ENCODE assay signal across 26 cellular contexts in the genomic region with DNA sequence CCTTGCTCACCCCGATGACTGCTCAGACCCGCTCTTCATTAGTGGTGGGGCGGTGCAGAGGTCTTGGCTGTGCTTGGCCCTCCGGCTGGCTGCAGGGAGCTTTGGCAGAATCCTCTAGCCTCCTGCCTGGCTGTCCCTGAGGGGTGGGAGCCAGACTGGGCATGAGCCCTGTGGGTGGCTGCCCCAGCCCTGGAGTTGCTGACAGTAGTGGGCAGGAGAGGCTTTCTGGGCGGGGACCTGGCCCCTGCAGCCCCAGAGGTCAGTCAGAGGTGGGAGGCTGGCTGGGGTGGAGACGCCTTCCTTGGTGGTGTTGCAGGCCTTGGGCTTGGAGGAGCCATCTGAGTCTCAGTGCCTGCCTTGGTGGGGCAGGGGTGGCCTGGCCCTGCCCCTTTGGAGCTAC.
"Had no signal": no experiment of that assay in that cellular context is flagged by ENCODE, and none has a peak within 500 bp of the region (broad histone marks: within the 10 kb centered on the region; RNA-seq: fewer than 3 reads in every experiment).

No MANE protein-coding gene starts in this region.

- ATAC-seq: activated CD8-positive, alpha-beta memory T cell treated with anti-CD3 and anti-CD28 coated beads, Interleukin-2, amount 10 ng/mL, durations not matched to agents 7 days and 5 days; body of pancreas had no signal

- H3K27ac Mint-ChIP-seq: activated CD8-positive, alpha-beta memory T cell treated with anti-CD3 and anti-CD28 coated beads, Interleukin-2, amount 10 ng/mL, durations not matched to agents 7 days and 5 days; activated naive CD4-positive, alpha-beta T cell treated with anti-CD3 and anti-CD28 coated beads, Interleukin-2, amount 50 U/mL, for 24 hours; activated T-cell treated with anti-CD3 and anti-CD28 coated beads, Interleukin-2, amount 50 U/mL, for 24 hours; activated T-helper 1 cell treated with anti-CD3 and anti-CD28 coated beads, Interleukin-12 subunit alpha, Interleukin-12 subunit beta, Interleukin-2, Interleukin-4 antibody, amounts not matched to agents 30 ng/mL and 10 ng/mL and 1 ng/mL, durations not matched to agents 14 hours and 24 hours and 36 hours had no signal

- H3K36me3 Mint-ChIP-seq: activated CD8-positive, alpha-beta memory T cell treated with anti-CD3 and anti-CD28 coated beads, Interleukin-2, amount 10 ng/mL, durations not matched to agents 7 days and 5 days; activated naive CD4-positive, alpha-beta T cell treated with anti-CD3 and anti-CD28 coated beads, Interleukin-2, amount 50 U/mL, for 24 hours had no signal

- H3K4me3 Mint-ChIP-seq: activated CD8-positive, alpha-beta memory T cell treated with anti-CD3 and anti-CD28 coated beads, Interleukin-2, amount 10 ng/mL, durations not matched to agents 7 days and 5 days; activated naive CD4-positive, alpha-beta T cell treated with anti-CD3 and anti-CD28 coated beads, Interleukin-2, amount 50 U/mL, for 24 hours; activated T-cell treated with anti-CD3 and anti-CD28 coated beads, Interleukin-2, amount 50 U/mL, for 24 hours; activated T-helper 1 cell treated with anti-CD3 and anti-CD28 coated beads, Interleukin-12 subunit alpha, Interleukin-12 subunit beta, Interleukin-2, Interleukin-4 antibody, amounts not matched to agents 30 ng/mL and 10 ng/mL and 1 ng/mL, durations not matched to agents 14 hours and 24 hours and 36 hours; central memory CD8-positive, alpha-beta T cell had no signal

- H3K4me1 ChIP-seq: body of pancreas, SJCRH30 had no signal

- DNase-seq: activated CD4-positive, alpha-beta T cell treated with anti-CD3 and anti-CD28 coated beads for 4 hours; activated CD4-positive, alpha-beta T cell treated with anti-CD3 and anti-CD28 coated beads, Interleukin-2, amount 50 U/mL, for 4 hours; activated CD8-positive, alpha-beta memory T cell treated with anti-CD3 and anti-CD28 coated beads, Interleukin-2, amount 10 ng/mL, durations not matched to agents 7 days and 5 days; activated effector memory CD4-positive, alpha-beta T cell treated with Interleukin-2 at 50 U/mL for 16 hours; activated naive CD4-positive, alpha-beta T cell; activated T-cell treated with anti-CD3 and anti-CD28 coated beads, Interleukin-2, amount 50 U/mL, for 24 hours; aorta; body of pancreas; Kasumi-1; KBM-7; NCI-H1092; NCI-H1417; NCI-H1930; NCI-H2171; NCI-H226; NCI-H526; NCI-H774; Right ventricle myocardium superior; RPMI8226; SJCRH30; SK-N-SH; T-helper 1 cell; WERI-Rb-1 had no signal

- H3K4me3 ChIP-seq: body of pancreas, SJCRH30 had no signal

- H3K4me1 Mint-ChIP-seq: activated CD8-positive, alpha-beta memory T cell treated with anti-CD3 and anti-CD28 coated beads, Interleukin-2, amount 10 ng/mL, durations not matched to agents 7 days and 5 days; central memory CD8-positive, alpha-beta T cell had no signal

- H3K27me3 Mint-ChIP-seq: activated CD8-positive, alpha-beta memory T cell treated with anti-CD3 and anti-CD28 coated beads, Interleukin-2, amount 10 ng/mL, durations not matched to agents 7 days and 5 days; activated naive CD4-positive, alpha-beta T cell treated with anti-CD3 and anti-CD28 coated beads, Interleukin-2, amount 50 U/mL, for 24 hours; activated T-cell treated with anti-CD3 and anti-CD28 coated beads, Interleukin-2, amount 50 U/mL, for 24 hours; central memory CD8-positive, alpha-beta T cell had no signal

- H3K9me3 Mint-ChIP-seq: activated naive CD4-positive, alpha-beta T cell treated with anti-CD3 and anti-CD28 coated beads, Interleukin-2, amount 50 U/mL, for 24 hours; activated T-cell treated with anti-CD3 and anti-CD28 coated beads, Interleukin-2, amount 50 U/mL, for 24 hours; activated T-helper 1 cell treated with anti-CD3 and anti-CD28 coated beads, Interleukin-12 subunit alpha, Interleukin-12 subunit beta, Interleukin-2, Interleukin-4 antibody, amounts not matched to agents 30 ng/mL and 10 ng/mL and 1 ng/mL, durations not matched to agents 14 hours and 24 hours and 36 hours; central memory CD8-positive, alpha-beta T cell had no signal

- H3K9me3 ChIP-seq: body of pancreas, SJCRH30, SK-N-SH had no signal

- H3K27ac ChIP-seq: body of pancreas, SJCRH30, WERI-Rb-1 had no signal

- H3K36me3 ChIP-seq: SJCRH30, WERI-Rb-1 had no signal

- H3K27me3 ChIP-seq: body of pancreas, SJCRH30 had no signal

- H3K4me2 ChIP-seq: SK-N-SH had no signal

- H3K9ac ChIP-seq: SK-N-SH had no signal
